Comparison of ENCODE assay signal across 29 cellular contexts in the genomic region with DNA sequence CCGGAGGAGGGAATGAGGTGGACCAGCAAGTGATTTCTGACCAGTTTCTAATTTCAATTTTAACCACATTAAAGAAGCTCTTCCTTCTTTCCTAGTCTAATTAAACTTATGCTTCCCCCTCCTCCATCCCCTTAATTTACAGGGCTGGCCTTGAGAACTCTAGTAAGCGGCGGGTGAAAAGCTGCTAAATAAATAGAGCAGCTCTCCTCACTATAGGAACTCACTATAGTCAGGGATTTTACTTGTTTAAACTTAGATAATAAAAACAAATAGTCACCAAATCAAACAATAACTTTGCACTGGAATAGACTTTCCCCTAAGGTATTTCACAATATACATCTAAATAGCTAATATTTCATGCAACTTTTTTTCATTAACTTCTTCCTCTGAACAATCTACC.
"Had no signal": no experiment of that assay in that cellular context is flagged by ENCODE, and none has a peak within 500 bp of the region (broad histone marks: within the 10 kb centered on the region; RNA-seq: fewer than 3 reads in every experiment).

No MANE protein-coding gene starts in this region.

- H3K9me3 ChIP-seq: esophagus squamous epithelium had no signal

- H3K27me3 ChIP-seq: esophagus squamous epithelium had no signal

- H3K36me3 Mint-ChIP-seq: activated naive CD8-positive, alpha-beta T cell had no signal

- DNase-seq: activated B cell treated with CpG ODN at 0.5 μM for 24 hours; activated CD4-positive, alpha-beta T cell treated with anti-CD3 and anti-CD28 coated beads for 48 hours; activated CD4-positive, alpha-beta T cell treated with anti-CD3 and anti-CD28 coated beads, Interleukin-2, amount 50 U/mL, for 1 hour; activated CD4-positive, alpha-beta T cell treated with anti-CD3 and anti-CD28 coated beads, Interleukin-2, amount 50 U/mL, for 48 hours; activated CD8-positive, alpha-beta memory T cell treated with anti-CD3 and anti-CD28 coated beads for 24 hours; activated CD8-positive, alpha-beta T cell treated with anti-CD3 and anti-CD28 coated beads for 36 hours; activated effector memory CD4-positive, alpha-beta T cell treated with Interleukin-2 at 50 U/mL for 16 hours; activated gamma-delta T cell treated with Interleukin-2 at 50 U/mL for 16 hours; activated naive CD4-positive, alpha-beta T cell treated with anti-CD3 and anti-CD28 coated beads, Interleukin-2, amount 50 U/mL, for 16 hours; activated naive CD4-positive, alpha-beta T cell treated with Interleukin-2 at 50 U/mL for 16 hours; activated T-cell treated with anti-CD3 and anti-CD28 coated beads, Interleukin-2, amount 50 U/mL, for 4 hours; amniotic stem cell; anterior cingulate cortex; caudate nucleus; cortex of kidney; dermis blood vessel endothelial cell; effector CD4-positive, alpha-beta T cell; effector memory CD8-positive, alpha-beta T cell; esophagus squamous epithelium; foreskin melanocyte; head of caudate nucleus; T-helper 17 cell; T1000; WERI-Rb-1 had no signal

- H3K4me1 ChIP-seq: esophagus squamous epithelium had no signal

- H3K36me3 ChIP-seq: esophagus squamous epithelium, WERI-Rb-1 had no signal

- H3K27ac ChIP-seq: epithelial cell of prostate, esophagus squamous epithelium, WERI-Rb-1 had no signal

- H3K27me3 Mint-ChIP-seq: activated B cell treated with CpG ODN at 0.5 μM for 24 hours; activated CD8-positive, alpha-beta T cell treated with anti-CD3 and anti-CD28 coated beads for 36 hours; activated naive CD8-positive, alpha-beta T cell; activated T-helper 17 cell treated with anti-CD3 and anti-CD28 coated beads, Interleukin-2, amount 50 U/mL, for 72 hours; effector memory CD8-positive, alpha-beta T cell; T-helper 17 cell had no signal

- H3K27ac Mint-ChIP-seq: activated B cell treated with CpG ODN at 0.5 μM for 24 hours; activated CD8-positive, alpha-beta T cell treated with anti-CD3 and anti-CD28 coated beads for 36 hours; activated naive CD8-positive, alpha-beta T cell; activated T-helper 17 cell treated with anti-CD3 and anti-CD28 coated beads, Interleukin-2, amount 50 U/mL, for 72 hours; effector memory CD8-positive, alpha-beta T cell; T-helper 17 cell; T-helper 2 cell treated with Interferon-gamma antibody and Interleukin-4, amounts not matched to agents 5 μg/mL and 100 μg/mL, for 36 hours had no signal

- H3K4me1 Mint-ChIP-seq: activated B cell treated with CpG ODN at 0.5 μM for 24 hours; activated T-helper 17 cell treated with anti-CD3 and anti-CD28 coated beads, Interleukin-2, amount 50 U/mL, for 72 hours; T-helper 17 cell had no signal

- H3K4me3 ChIP-seq: esophagus squamous epithelium had no signal

- ATAC-seq: activated CD4-positive, CD25-positive, alpha-beta regulatory T cell treated with anti-CD3 and anti-CD28 coated beads, Interleukin-2, amount 50 U/mL, for 24 hours; activated CD8-positive, alpha-beta T cell treated with anti-CD3 and anti-CD28 coated beads for 36 hours; activated T-cell treated with anti-CD3 and anti-CD28 coated beads, Interleukin-2, amount 50 U/mL, for 4 hours; activated T-helper 17 cell treated with anti-CD3 and anti-CD28 coated beads, Interleukin-2, amount 50 U/mL, for 72 hours; effector memory CD8-positive, alpha-beta T cell; T-helper 17 cell had no signal

- H3K4me3 Mint-ChIP-seq: activated B cell treated with CpG ODN at 0.5 μM for 24 hours; activated CD8-positive, alpha-beta T cell treated with anti-CD3 and anti-CD28 coated beads for 36 hours; activated naive CD8-positive, alpha-beta T cell; activated T-cell treated with anti-CD3 and anti-CD28 coated beads, Interleukin-2, amount 50 U/mL, for 4 hours; activated T-helper 17 cell treated with anti-CD3 and anti-CD28 coated beads, Interleukin-2, amount 50 U/mL, for 72 hours; effector memory CD8-positive, alpha-beta T cell; T-helper 17 cell; T-helper 2 cell treated with Interferon-gamma antibody and Interleukin-4, amounts not matched to agents 5 μg/mL and 100 μg/mL, for 36 hours had no signal
